In genomic region chr1:3471356-3472087, GRCh38 we compare ENCODE assay signal across 9 cellular contexts. TPM values are rescaled to one million over a fixed set of nuclear protein-coding genes. Genes with fewer than 3 reads are reported as not detected.
DNase-seq lines count a peak whose midpoint lies in the region; ATAC-seq and TF ChIP-seq lines count a peak whose summit lies in the region.
"Had no signal": no experiment of that assay in that cellular context is flagged by ENCODE, and none has a peak within 500 bp of the region (broad histone marks: within the 10 kb centered on the region; RNA-seq: fewer than 3 reads in every experiment).

No MANE protein-coding gene starts in this region.

- TF ChIP-seq CTCF in H9 (conservative IDR thresholded peaks at IDR 0.05) = peak; percentile 60
- 0 out of 2 replicates have a peak, but pooled peaks have one; percentile 24 for TF ChIP-seq CTCF in WI38 (IDR thresholded peaks at IDR 0.05; ENCODE audit: low read depth, low read length)

- peak overlapping the region; percentile 1; the same call in 1 of the 2 replicates for H3K14ac ChIP-seq in H9 (ENCODE audit: insufficient read depth, low read length)

- H3K4ac ChIP-seq in H9 (ENCODE audit: low read depth, low read length) = no peak overlapping the region

- H3K4me3 ChIP-seq in WI38 (ENCODE audit: low read depth, low read length) = no peak overlapping the region
- no peak overlapping the region for H3K4me3 ChIP-seq in right cardiac atrium (ENCODE audit: low read length)

- H2BK12ac ChIP-seq in H9 (ENCODE audit: insufficient read length, low read depth, low read length) = no peak overlapping the region

- H3K9me3 Mint-ChIP-seq in H9 = no peaks in the 10 kb centered on the region
- H3K9me3 Mint-ChIP-seq: activated naive CD8-positive, alpha-beta T cell treated with anti-CD3 and anti-CD28 coated beads for 36 hours had no signal

- H2BK120ac ChIP-seq in H9 (ENCODE audit: low read depth, low read length, poor library complexity, severe bottlenecking) = no peak overlapping the region

- no peak overlapping the region for H3K23ac ChIP-seq in H9 (ENCODE audit: insufficient read length, low read depth, low read length)

- intact Hi-C loops in right cardiac atrium (cut with DNase I) = no loop called here
- intact Hi-C loops in sciatic nerve (cut with DNase I) = no loop called here

- H3K36me3 Mint-ChIP-seq in H9 (ENCODE audit: insufficient read depth in 1 of 3, low read depth in 3 of 3) = peaks cover 4 to 32% (median 21%) of the 10 kb centered on the region in 3 experiments; a peak in 5 of 7 replicates
- H3K36me3 Mint-ChIP-seq: activated naive CD8-positive, alpha-beta T cell treated with anti-CD3 and anti-CD28 coated beads for 36 hours had no signal

- peak overlapping the region in 1 of 2 experiments; percentile 14; a peak in 2 of 5 replicates for H3K4me3 Mint-ChIP-seq in H9
- H3K4me3 Mint-ChIP-seq: activated naive CD8-positive, alpha-beta T cell treated with anti-CD3 and anti-CD28 coated beads for 36 hours had no signal

- no peaks in the 10 kb centered on the region for H3K23me2 ChIP-seq in H9 (ENCODE audit: insufficient read length, low read depth, low read length, poor library complexity, severe bottlenecking)

- DNase-seq in H9 (peak; percentile 93), right cardiac atrium (peak; percentile 47 to 80 (median 69)), sciatic nerve (ENCODE audit: low spot score) (no peak), NCI-H1694 (lab: John Stamatoyannopoulos, UW) (no peak), middle frontal gyrus (ENCODE audit: extremely low spot score, low spot score) (no peak)
- DNase-seq: activated naive CD8-positive, alpha-beta T cell treated with anti-CD3 and anti-CD28 coated beads for 36 hours had no signal

- no peaks in the 10 kb centered on the region for H3K27me3 ChIP-seq in H9 (ENCODE audit: insufficient read depth, low read length)
- H3K27me3 ChIP-seq in right cardiac atrium (ENCODE audit: control insufficient read depth, insufficient read depth) = no peaks in the 10 kb centered on the region

- no peak overlapping the region for H2BK5ac ChIP-seq in H9 (ENCODE audit: insufficient read length, low read length)

- no peak overlapping the region for H3K9ac ChIP-seq in H9 (ENCODE audit: extremely low read depth, insufficient read length, low read length)

- no peak overlapping the region for H3K27ac ChIP-seq in H9 (ENCODE audit: insufficient read length, low read depth, low read length)
- no peak overlapping the region for H3K27ac ChIP-seq in right cardiac atrium (ENCODE audit: low read length)

- H3K27me3 Mint-ChIP-seq in H9 (ENCODE audit: low read depth) = no peaks in the 10 kb centered on the region
- H3K27me3 Mint-ChIP-seq: activated naive CD8-positive, alpha-beta T cell treated with anti-CD3 and anti-CD28 coated beads for 36 hours had no signal

- H3T11ph ChIP-seq in H9 (ENCODE audit: low read length) = no peak overlapping the region

- peaks cover 13 to 16% of the 10 kb centered on the region in 2 experiments for H3K4me1 Mint-ChIP-seq in H9
- H3K4me1 Mint-ChIP-seq: activated naive CD8-positive, alpha-beta T cell treated with anti-CD3 and anti-CD28 coated beads for 36 hours had no signal

- H2BK20ac ChIP-seq in H9 (ENCODE audit: low read depth, low read length, poor library complexity, severe bottlenecking) = no peak overlapping the region

- H3K4me2 ChIP-seq in H9 (ENCODE audit: insufficient read depth, insufficient read length, low read length) = no peak overlapping the region

- no peak overlapping the region for H3K56ac ChIP-seq in H9 (ENCODE audit: insufficient read length, low read depth, low read length)

- H3K27ac Mint-ChIP-seq in H9 = peak overlapping the region in 2 of 3 experiments; percentile 79 to 89; a peak in 6 of 7 replicates
- H3K27ac Mint-ChIP-seq: activated naive CD8-positive, alpha-beta T cell treated with anti-CD3 and anti-CD28 coated beads for 36 hours had no signal

- H3K79me2 ChIP-seq in H9 (ENCODE audit: insufficient read depth, low read length) = no peaks in the 10 kb centered on the region

- H3K4me1 ChIP-seq in H9 (ENCODE audit: insufficient read depth, low read length) (peaks cover 5% of the 10 kb centered on the region; the same call in 1 of the 2 replicates), right cardiac atrium (ENCODE audit: control insufficient read depth, insufficient read depth, low read length) (no peaks in the 10 kb centered on the region)

- no peak overlapping the region for H4K5ac ChIP-seq in H9 (ENCODE audit: insufficient read length, low read depth, low read length)

- no peak overlapping the region for H2BK15ac ChIP-seq in H9 (ENCODE audit: low read depth, low read length)

- H2AFZ ChIP-seq in H9 (ENCODE audit: low read length) = no peak overlapping the region

- no peak overlapping the region for H4K91ac ChIP-seq in H9 (ENCODE audit: insufficient read length, low read depth, low read length)

- peak overlapping the region; percentile 15 for H3K18ac ChIP-seq in H9 (ENCODE audit: insufficient read length, low read depth, low read length)

- H3K79me1 ChIP-seq in H9 (ENCODE audit: insufficient read depth, low read depth, low read length, poor library complexity, severe bottlenecking) = no peaks in the 10 kb centered on the region

- H2AK5ac ChIP-seq in H9 (ENCODE audit: insufficient read length, low read length) = no peak overlapping the region

- H4K8ac ChIP-seq in H9 (replicated peaks; ENCODE audit: insufficient read length, low read depth, low read length) = no peak overlapping the region

- ATAC-seq in right cardiac atrium (peak; percentile 52 to 53), sciatic nerve (peak; percentile 31), HG03196 (IDR thresholded peaks at IDR 0.05; ENCODE audit: unreplicated experiment) (no peak), HG02870 (IDR thresholded peaks at IDR 0.05; ENCODE audit: unreplicated experiment) (no peak)

- H4K20me1 ChIP-seq in H9 (ENCODE audit: control insufficient read depth, insufficient read depth, insufficient read length) = peaks cover 4% of the 10 kb centered on the region

- no CpG with 5 or more reads among the region's 25 CpGs for WGBS in H9 (ENCODE audit: extremely low coverage, insufficient read length, low lambda C conversion rate)
- 29% methylated on average over 25 of the region's 25 CpGs for WGBS in right cardiac atrium

- no peaks in the 10 kb centered on the region for H3K9me3 ChIP-seq in H9 (ENCODE audit: control insufficient read depth, low read depth, low read length)
- H3K9me3 ChIP-seq in right cardiac atrium (ENCODE audit: control insufficient read depth, low read length) = no peaks in the 10 kb centered on the region

RNA-seq across cellular contexts. Expression of gene ARHGEF16, which starts 17.1 kb away (rescaled TPM):
- total RNA-seq in H9 (2021) (48.1 and 48.5 TPM in 2 replicates), right cardiac atrium (1 to 10 TPM in 3 of 4 donors, under 1 TPM in 1; 0.28 to 2.5 (median 1.8) TPM), sciatic nerve (20.6 TPM)
- 1.4 TPM for polyA plus RNA-seq in right cardiac atrium

Comparison
In these comparisons a context has a peak if more than half of its experiments do, and no peak if none do; other contexts are left out.
1. DNase-seq: peak in H9 (single experiment) and right cardiac atrium (3 of 3); none in sciatic nerve (single experiment), NCI-H1694 (single experiment) and middle frontal gyrus (single experiment).
2. ATAC-seq: peak in right cardiac atrium (2 of 2) and sciatic nerve (single experiment); none in HG03196 (single experiment) and HG02870 (single experiment).